3 cellular contexts compared by ENCODE assay signal in genomic region chr19:31706131-31706530, GRCh38.
"Had no signal": no experiment of that assay in that cellular context is flagged by ENCODE, and none has a peak within 500 bp of the region (broad histone marks: within the 10 kb centered on the region; RNA-seq: fewer than 3 reads in every experiment).

No MANE protein-coding gene starts in this region.

- DNase-seq: GDM1, GF-D8 had no signal

- H3K4me3 ChIP-seq: GM12878 had no signal
